Comparison of ENCODE assay signal across 17 cellular contexts in the genomic region with DNA sequence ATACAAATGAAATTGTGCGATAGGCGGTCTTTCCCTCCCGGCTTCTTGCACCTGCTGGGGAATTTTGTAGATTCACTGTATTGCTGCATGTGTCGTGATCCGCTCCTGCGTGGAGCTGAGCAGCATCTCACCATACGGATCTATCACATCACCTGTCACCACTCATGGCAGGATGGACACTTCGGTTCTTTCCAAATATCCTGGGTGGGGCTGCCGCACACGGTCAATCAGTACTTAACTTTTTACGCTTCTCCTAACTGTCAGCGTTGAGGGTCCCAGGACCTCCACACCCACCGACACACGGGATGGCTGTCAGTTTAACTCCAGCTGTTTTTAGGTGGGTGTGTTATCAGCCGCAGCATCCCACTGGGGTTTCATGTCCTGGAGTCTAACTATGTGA.
"Had no signal": no experiment of that assay in that cellular context is flagged by ENCODE, and none has a peak within 500 bp of the region (broad histone marks: within the 10 kb centered on the region; RNA-seq: fewer than 3 reads in every experiment).

No MANE protein-coding gene starts in this region.

- H3K27ac ChIP-seq: coronary artery, dorsolateral prefrontal cortex, hepatocyte, ovary, thoracic aorta, transverse colon had no signal

- H3K4me2 ChIP-seq: hepatocyte had no signal

- H3K4me3 ChIP-seq: coronary artery, dorsolateral prefrontal cortex, hepatocyte, mucosa of descending colon, ovary, thoracic aorta, transverse colon had no signal

- DNase-seq: effector CD8-positive, alpha-beta T cell; foreskin melanocyte; mucosa of descending colon; stimulated activated CD4-positive, alpha-beta T cell treated with anti-CD3 and anti-CD28 coated beads, Interleukin-2, amount 100 ng/mL, for 24 hours; stimulated activated CD4-positive, alpha-beta T cell treated with anti-CD3 and anti-CD28 coated beads, Interleukin-4, amount 100 ng/mL, for 4 hours; stimulated activated naive B cell treated with anti-CD40 and anti-IgM and Interleukin-4, amounts not matched to agents 10 μg/mL and 1 μg/mL and 100 μg/mL, for 72 hours; stimulated activated naive CD8-positive, alpha-beta T cell treated with anti-CD3 and anti-CD28 coated beads, Interleukin-15, amount 100 ng/mL, for 72 hours; substantia nigra; transverse colon had no signal

- H3K27me3 Mint-ChIP-seq: naive thymus-derived CD8-positive, alpha-beta T cell; progenitor cell of endocrine pancreas; stimulated activated naive B cell treated with anti-CD40 and anti-IgM and Interleukin-4, amounts not matched to agents 10 μg/mL and 1 μg/mL and 100 μg/mL, for 72 hours; stimulated activated naive CD8-positive, alpha-beta T cell treated with anti-CD3 and anti-CD28 coated beads, Interleukin-15, amount 100 ng/mL, for 72 hours had no signal

- H2AFZ ChIP-seq: hepatocyte had no signal

- H3K27me3 ChIP-seq: dorsolateral prefrontal cortex, hepatocyte, ovary, transverse colon had no signal

- H3K36me3 ChIP-seq: ovary, thoracic aorta, transverse colon had no signal

- ATAC-seq: mucosa of descending colon; naive thymus-derived CD8-positive, alpha-beta T cell; right cardiac atrium; stimulated activated naive B cell treated with anti-CD40 and anti-IgM and Interleukin-4, amounts not matched to agents 10 μg/mL and 1 μg/mL and 100 μg/mL, for 72 hours; stimulated activated naive CD8-positive, alpha-beta T cell treated with anti-CD3 and anti-CD28 coated beads, Interleukin-15, amount 100 ng/mL, for 72 hours had no signal

- H3K9me3 Mint-ChIP-seq: naive thymus-derived CD8-positive, alpha-beta T cell; stimulated activated naive B cell treated with anti-CD40 and anti-IgM and Interleukin-4, amounts not matched to agents 10 μg/mL and 1 μg/mL and 100 μg/mL, for 72 hours; stimulated activated naive CD8-positive, alpha-beta T cell treated with anti-CD3 and anti-CD28 coated beads, Interleukin-15, amount 100 ng/mL, for 72 hours had no signal

- H3K4me3 Mint-ChIP-seq: naive thymus-derived CD8-positive, alpha-beta T cell; stimulated activated naive B cell treated with anti-CD40 and anti-IgM and Interleukin-4, amounts not matched to agents 10 μg/mL and 1 μg/mL and 100 μg/mL, for 72 hours; stimulated activated naive CD8-positive, alpha-beta T cell treated with anti-CD3 and anti-CD28 coated beads, Interleukin-15, amount 100 ng/mL, for 72 hours had no signal

- H3K9me3 ChIP-seq: mucosa of descending colon, ovary, thoracic aorta, transverse colon had no signal

- H3K27ac Mint-ChIP-seq: progenitor cell of endocrine pancreas; stimulated activated naive B cell treated with anti-CD40 and anti-IgM and Interleukin-4, amounts not matched to agents 10 μg/mL and 1 μg/mL and 100 μg/mL, for 72 hours; stimulated activated naive CD8-positive, alpha-beta T cell treated with anti-CD3 and anti-CD28 coated beads, Interleukin-15, amount 100 ng/mL, for 72 hours had no signal
